In genomic region chr11:104343578-104343977, GRCh38 we compare ENCODE assay signal across 9 cellular contexts.
DNase-seq lines count a peak whose midpoint lies in the region; ATAC-seq and TF ChIP-seq lines count a peak whose summit lies in the region.
"Had no signal": no experiment of that assay in that cellular context is flagged by ENCODE, and none has a peak within 500 bp of the region (broad histone marks: within the 10 kb centered on the region; RNA-seq: fewer than 3 reads in every experiment).

No MANE protein-coding gene starts in this region.

- no peaks in the 10 kb centered on the region for H3K9me3 Mint-ChIP-seq in activated T-cell treated with anti-CD3 and anti-CD28 coated beads, Interleukin-2, amount 50 U/mL, for 24 hours

- DNase-seq in DMS53 (lab: John Stamatoyannopoulos, UW) = peak; percentile 85
- DNase-seq in NCI-H1417 treated with DMSO at 0.1 percent for 48 hours (lab: John Stamatoyannopoulos, UW) = peak; percentile 10
- DNase-seq in fibroblast of the aortic adventitia (ENCODE audit: low read depth) = no peak
- no peak for DNase-seq in midbrain (lab: John Stamatoyannopoulos, UW)
- DNase-seq in anterior cingulate cortex (lab: John Stamatoyannopoulos, UW) = no peak
- no peak for DNase-seq in activated T-cell treated with anti-CD3 and anti-CD28 coated beads, Interleukin-2, amount 50 U/mL, for 24 hours
- no peak for DNase-seq in NCI-H2196 treated with DMSO at 0.1 percent for 48 hours (lab: John Stamatoyannopoulos, UW; ENCODE audit: unreplicated experiment)

- no peaks in the 10 kb centered on the region for H3K36me3 Mint-ChIP-seq in activated T-cell treated with anti-CD3 and anti-CD28 coated beads, Interleukin-2, amount 50 U/mL, for 24 hours (ENCODE audit: low read depth)
- H3K36me3 Mint-ChIP-seq: activated naive CD8-positive, alpha-beta T cell had no signal

- peak; percentile 80 for ATAC-seq in GM21526 (IDR thresholded peaks at IDR 0.05; ENCODE audit: low FRiP score, unreplicated experiment)

- H3K27me3 Mint-ChIP-seq in activated T-cell treated with anti-CD3 and anti-CD28 coated beads, Interleukin-2, amount 50 U/mL, for 24 hours = no peaks in the 10 kb centered on the region

- no peak overlapping the region for H3K4me3 ChIP-seq in fibroblast of the aortic adventitia (ENCODE audit: low read depth, low read length)

- TF ChIP-seq CTCF in fibroblast of the aortic adventitia (IDR thresholded peaks at IDR 0.05; ENCODE audit: insufficient read depth, low read length) = peak; percentile 41

- no peak overlapping the region for H3K27ac Mint-ChIP-seq in activated T-cell treated with anti-CD3 and anti-CD28 coated beads, Interleukin-2, amount 50 U/mL, for 24 hours
- H3K27ac Mint-ChIP-seq: activated naive CD8-positive, alpha-beta T cell had no signal

- H3K4me3 Mint-ChIP-seq in activated T-cell treated with anti-CD3 and anti-CD28 coated beads, Interleukin-2, amount 50 U/mL, for 24 hours = no peak overlapping the region
- H3K4me3 Mint-ChIP-seq: activated naive CD8-positive, alpha-beta T cell had no signal

- no peaks in the 10 kb centered on the region for H3K4me1 Mint-ChIP-seq in activated T-cell treated with anti-CD3 and anti-CD28 coated beads, Interleukin-2, amount 50 U/mL, for 24 hours (ENCODE audit: low read depth)

Comparison
In these comparisons a context has a peak if more than half of its experiments do, and no peak if none do; other contexts are left out.
1. DNase-seq: peak in DMS53 (single experiment) and NCI-H1417 treated with DMSO at 0.1 percent for 48 hours (single experiment); none in fibroblast of the aortic adventitia (single experiment), midbrain (single experiment), anterior cingulate cortex (0 of 58), activated T-cell treated with anti-CD3 and anti-CD28 coated beads, Interleukin-2, amount 50 U/mL, for 24 hours (single experiment) and NCI-H2196 treated with DMSO at 0.1 percent for 48 hours (single experiment).